In genomic region chr20:48999890-49000870, GRCh38 we compare ENCODE assay signal across 23 cellular contexts. TPM values are rescaled to one million over a fixed set of nuclear protein-coding genes. Genes with fewer than 3 reads are reported as not detected.
DNase-seq lines count a peak whose midpoint lies in the region; ATAC-seq, FAIRE-seq and TF ChIP-seq lines count a peak whose summit lies in the region.
"Had no signal": no experiment of that assay in that cellular context is flagged by ENCODE, and none has a peak within 500 bp of the region (broad histone marks: within the 10 kb centered on the region; RNA-seq: fewer than 3 reads in every experiment).

No MANE protein-coding gene starts in this region.

- H3K27me3 ChIP-seq in bronchial epithelial cell (ENCODE audit: control insufficient read depth, insufficient read depth, low read length) (no peaks in the 10 kb centered on the region), layer of hippocampus (ENCODE audit: control insufficient read depth, insufficient read depth, low read length) (no peaks in the 10 kb centered on the region), PC-3 (ENCODE audit: low read length) (no peaks in the 10 kb centered on the region), gastrocnemius medialis (no peaks in the 10 kb centered on the region)

- FAIRE-seq in bronchial epithelial cell (lab: Jason Lieb, UNC), result no peak
- FAIRE-seq: endometrium had no signal

- H3K27ac ChIP-seq in layer of hippocampus (ENCODE audit: low read depth, low read length) (peak overlapping the region; percentile 64), PC-3 (ENCODE audit: low read length) (no peak overlapping the region), gastrocnemius medialis (no peak overlapping the region)
- H3K27ac ChIP-seq: HL-60, PC-9 had no signal

- H3K4me2 ChIP-seq in PC-3 (ENCODE audit: low read length), result no peak overlapping the region
- H3K4me2 ChIP-seq: PC-9, SK-N-SH had no signal

- no TSS peak for BruUV-seq in PC-3 (replicated peaks; lab: Mats Ljungman, UMichigan)

- no peaks in the 10 kb centered on the region for H3F3A ChIP-seq in PC-3 (ENCODE audit: low read length, unreplicated experiment)

- in situ Hi-C loops in gastrocnemius medialis (cut with MboI; ENCODE audit: low sequenced_read_pairs in 4 of 4), result no loop called here

- H3K4me1 ChIP-seq in PC-3 (ENCODE audit: insufficient read depth, low read length), result no peaks in the 10 kb centered on the region
- H3K4me1 ChIP-seq in gastrocnemius medialis, result no peaks in the 10 kb centered on the region

- no peak overlapping the region for H3K4me3 ChIP-seq in bronchial epithelial cell (ENCODE audit: low read depth, low read length)
- H3K4me3 ChIP-seq in PC-3 (ENCODE audit: low read length), result no peak overlapping the region
- no peak overlapping the region for H3K4me3 ChIP-seq in gastrocnemius medialis
- H3K4me3 ChIP-seq: PC-9 had no signal

- DNase-seq in Ammon's horn (ENCODE audit: low spot score) (peak; percentile 49), NCI-H146 (lab: John Stamatoyannopoulos, UW) (peak; percentile 52), bronchial epithelial cell (ENCODE audit: low read depth) (peak; percentile 89), PC-3 (no peak), NCI-H187 (lab: John Stamatoyannopoulos, UW) (no peak), gastrocnemius medialis (no peak)
- DNase-seq: ACHN; activated CD4-positive, alpha-beta T cell treated with anti-CD3 and anti-CD28 coated beads, Interleukin-2, amount 50 U/mL, for 1 hour; activated naive CD8-positive, alpha-beta T cell treated with anti-CD3 and anti-CD28 coated beads, Interleukin-2, amount 10 ng/mL, durations not matched to agents 7 days and 5 days; activated T-cell treated with anti-CD3 and anti-CD28 coated beads, Interleukin-2, amount 50 U/mL, for 4 hours; CD4-positive, alpha-beta memory T cell; cerebellar nuclear complex; EL; glutamatergic neuron; immature natural killer cell; KBM-7; NCI-H1092 treated with DMSO at 0.1 percent for 48 hours; PC-9; SK-N-SH had no signal

- intact Hi-C loops in PC-3 (cut with micrococcal nuclease), result no loop called here
- intact Hi-C loops in gastrocnemius medialis (cut with DNase I; ENCODE audit: low total_unique reads), result loop anchor here (10.0 kb wide), 1 partner anchor 555 kb away; no protein-coding TSS in a partner anchor

- H4K20me1 ChIP-seq in PC-3 (ENCODE audit: low read length), result no peaks in the 10 kb centered on the region

- POLR2A ChIA-PET in PC-3 (lab: Charles Lee; ENCODE audit: unreplicated experiment), result no interaction called here

- no peaks in the 10 kb centered on the region for H3K79me2 ChIP-seq in PC-3 (ENCODE audit: low read length)

- no peak for TF ChIP-seq CTCF in bronchial epithelial cell (IDR thresholded peaks at IDR 0.05; ENCODE audit: insufficient read depth, low read length, severe bottlenecking)
- TF ChIP-seq CTCF in PC-3 (conservative IDR thresholded peaks at IDR 0.05; ENCODE audit: low read depth, low read length), result no peak
- TF ChIP-seq CTCF in gastrocnemius medialis (IDR thresholded peaks at IDR 0.05 in 4 of 5, conservative IDR thresholded peaks at IDR 0.05 in 1 of 5), result no peak

- ATAC-seq in PC-3, result no peak
- no peak for ATAC-seq in gastrocnemius medialis
- ATAC-seq in HG02938 (IDR thresholded peaks at IDR 0.05; ENCODE audit: unreplicated experiment), result no peak
- ATAC-seq: activated T-cell treated with anti-CD3 and anti-CD28 coated beads, Interleukin-2, amount 50 U/mL, for 4 hours had no signal

- TF ChIP-seq POLR2A in gastrocnemius medialis (IDR thresholded peaks at IDR 0.05), result no peak

- H3K9me3 ChIP-seq in PC-3 (ENCODE audit: low read length), result no peaks in the 10 kb centered on the region
- H3K9me3 ChIP-seq in gastrocnemius medialis, result no peaks in the 10 kb centered on the region
- H3K9me3 ChIP-seq: SK-N-SH had no signal

- no peak overlapping the region for H3K9ac ChIP-seq in PC-3 (ENCODE audit: low read length)
- H3K9ac ChIP-seq: SK-N-SH had no signal

- CTCF ChIA-PET in PC-3 (lab: Charles Lee), result interaction anchor here (0.5 kb wide), 1 partner anchor 44 kb away, joined by 7 read pairs; no protein-coding TSS in a partner anchor

- no peak overlapping the region for H2AFZ ChIP-seq in PC-3 (ENCODE audit: low read length)
- H2AFZ ChIP-seq: PC-9 had no signal

- H3K36me3 ChIP-seq in bronchial epithelial cell (ENCODE audit: control insufficient read depth, insufficient read depth, low read length) (peaks cover 9% of the 10 kb centered on the region), PC-3 (ENCODE audit: low read depth, low read length) (peaks cover 54% of the 10 kb centered on the region), gastrocnemius medialis (peaks cover 15 to 60% of the 10 kb centered on the region in 2 donors)

- no peaks in the 10 kb centered on the region for H3K9me2 ChIP-seq in PC-3 (replicated peaks; ENCODE audit: low read length)
- H3K9me2 ChIP-seq: SK-N-SH had no signal

RNA-seq across cellular contexts. Expression of gene CSE1L, which starts 45.9 kb away (rescaled TPM):
- total RNA-seq in bronchial epithelial cell, result 53.3 and 60.8 TPM in 2 replicates
- total RNA-seq in PC-3 (2014; rRNA removed), result 272 and 295 TPM in 2 replicates
- 10 to 100 TPM; 44.0 to 59.6 (median 58.3) TPM for total RNA-seq in gastrocnemius medialis

Comparison
In these comparisons a context has a peak if more than half of its experiments do, and no peak if none do; other contexts are left out.
1. DNase-seq: peak in Ammon's horn (single experiment), NCI-H146 (single experiment) and bronchial epithelial cell (single experiment); none in PC-3 (single experiment), NCI-H187 (0 of 2) and gastrocnemius medialis (0 of 2).